ENCODE assay signal across 8 cellular contexts in the genomic region with DNA sequence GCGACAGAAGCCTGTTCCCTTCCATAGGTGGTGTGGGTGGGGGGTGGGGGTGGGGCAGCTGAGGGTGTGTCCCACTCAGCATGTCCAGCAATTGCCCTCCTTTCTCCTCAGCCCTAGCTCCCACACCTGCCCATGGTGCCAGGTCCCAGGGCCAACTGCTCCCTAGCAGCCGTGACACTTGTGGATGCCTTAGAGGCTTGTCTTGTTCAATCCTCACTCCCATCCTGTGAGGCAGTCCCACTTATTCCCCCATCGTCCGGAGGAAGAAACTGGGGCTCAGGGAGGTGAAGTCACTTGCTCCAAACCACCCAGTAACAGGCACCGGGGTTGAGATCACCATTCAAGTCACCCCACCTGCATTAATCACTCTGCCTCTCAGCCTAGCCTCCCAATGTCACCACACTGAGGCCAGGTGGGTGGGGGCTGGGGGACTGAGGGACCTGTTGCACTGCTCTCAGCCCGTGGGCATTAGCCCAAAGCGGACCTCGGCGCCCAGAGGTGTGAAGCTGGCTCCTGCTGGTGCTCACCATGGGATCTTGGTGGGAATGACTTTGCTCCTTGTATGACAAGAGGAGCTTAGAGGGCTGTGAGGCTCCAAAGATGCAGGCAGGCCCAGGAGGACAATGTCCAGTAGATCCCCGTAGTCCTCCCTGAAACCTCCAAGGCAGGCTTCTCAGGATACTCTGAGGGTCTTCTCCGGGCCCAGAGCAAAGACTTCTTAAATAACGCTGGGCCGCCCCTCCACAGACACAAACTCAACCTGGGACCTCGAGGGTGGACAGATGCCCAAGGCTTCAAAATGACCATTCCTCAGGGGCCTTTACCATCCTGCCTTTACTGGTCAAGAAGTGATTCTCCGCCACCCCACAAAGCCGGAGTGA. TPM values are rescaled to one million over a fixed set of nuclear protein-coding genes. Genes with fewer than 3 reads are reported as not detected.
DNase-seq lines count a peak whose midpoint lies in the region; ATAC-seq and TF ChIP-seq lines count a peak whose summit lies in the region.

No MANE protein-coding gene starts in this region.

- no peaks in the 10 kb centered on the region for H3K9me3 Mint-ChIP-seq in activated T-helper 17 cell treated with anti-CD3 and anti-CD28 coated beads, Interleukin-2, amount 50 U/mL, for 72 hours

- no peak for ATAC-seq in activated CD4-positive, CD25-positive, alpha-beta regulatory T cell treated with anti-CD3 and anti-CD28 coated beads, Interleukin-2, amount 50 U/mL, for 24 hours
- ATAC-seq in activated T-helper 17 cell treated with anti-CD3 and anti-CD28 coated beads, Interleukin-2, amount 50 U/mL, for 72 hours (replicated peaks), result no peak

- peaks cover 4% of the 10 kb centered on the region for H3K4me1 Mint-ChIP-seq in activated T-helper 17 cell treated with anti-CD3 and anti-CD28 coated beads, Interleukin-2, amount 50 U/mL, for 72 hours

- intact Hi-C loops in thyroid gland (cut with DNase I), result loop anchor here (5.0 kb wide), 1 partner anchor 75 kb away; the partner anchor contains the start of gene NISCH

- peak overlapping the region; percentile 69 for H3K4me3 Mint-ChIP-seq in activated T-helper 17 cell treated with anti-CD3 and anti-CD28 coated beads, Interleukin-2, amount 50 U/mL, for 72 hours

- H3K4me3 ChIP-seq in iPS-11a (ENCODE audit: low read depth, low read length), result peak overlapping the region; percentile 63
- H3K4me3 ChIP-seq in suprapubic skin, result peak overlapping the region; percentile 75
- H3K4me3 ChIP-seq in thyroid gland (replicated peaks in 1 of 3), result no peak overlapping the region

- no peak for TF ChIP-seq CTCF in suprapubic skin (IDR thresholded peaks at IDR 0.05)
- no peak for TF ChIP-seq CTCF in thyroid gland (IDR thresholded peaks at IDR 0.05)

- H3K27me3 Mint-ChIP-seq in activated T-helper 17 cell treated with anti-CD3 and anti-CD28 coated beads, Interleukin-2, amount 50 U/mL, for 72 hours, result no peaks in the 10 kb centered on the region

- H3K4me1 ChIP-seq in suprapubic skin, result peaks cover 66% of the 10 kb centered on the region
- H3K4me1 ChIP-seq in thyroid gland, result peaks cover 16 to 49% of the 10 kb centered on the region in 2 donors

- peaks cover 21% of the 10 kb centered on the region for H3K36me3 ChIP-seq in suprapubic skin
- H3K36me3 ChIP-seq in thyroid gland, result peaks cover 0 to 7% of the 10 kb centered on the region in 2 donors

- peak; percentile 29 for DNase-seq in activated CD4-positive, CD25-positive, alpha-beta regulatory T cell treated with anti-CD3 and anti-CD28 coated beads, Interleukin-2, amount 50 U/mL, for 72 hours
- DNase-seq in suprapubic skin (ENCODE audit: low spot score in 2 of 2), result peak; percentile 63 to 78
- no peak for DNase-seq in cerebellum (ENCODE audit: low spot score)
- no peak for DNase-seq in thyroid gland
- no peak for DNase-seq in NCI-H748 treated with DMSO at 0.1 percent for 48 hours (lab: John Stamatoyannopoulos, UW)

- no peak for TF ChIP-seq POLR2A in suprapubic skin (IDR thresholded peaks at IDR 0.05)
- TF ChIP-seq POLR2A in thyroid gland (IDR thresholded peaks at IDR 0.05), result no peak

- H3K9me3 ChIP-seq in suprapubic skin (no peaks in the 10 kb centered on the region), thyroid gland (no peaks in the 10 kb centered on the region)

- H3K27me3 ChIP-seq in suprapubic skin (no peaks in the 10 kb centered on the region), thyroid gland (no peaks in the 10 kb centered on the region)

- peaks cover 6% of the 10 kb centered on the region for H3K36me3 Mint-ChIP-seq in activated T-helper 17 cell treated with anti-CD3 and anti-CD28 coated beads, Interleukin-2, amount 50 U/mL, for 72 hours (ENCODE audit: low read depth)

- H3K27ac ChIP-seq in suprapubic skin, result peak overlapping the region; percentile 2
- H3K27ac ChIP-seq in thyroid gland, result peak overlapping the region in 1 of 3 donors; percentile 23

- 75% methylated on average over 13 of the region's 16 CpGs for WGBS in suprapubic skin
- WGBS in thyroid gland, 2 donors, result 89 to 91% methylated on average over 10 to 12 of the region's 16 CpGs

- H3K27ac Mint-ChIP-seq in activated T-helper 17 cell treated with anti-CD3 and anti-CD28 coated beads, Interleukin-2, amount 50 U/mL, for 72 hours, result no peak overlapping the region

- no peak for TF ChIP-seq EP300 in suprapubic skin (IDR thresholded peaks at IDR 0.05)

RNA-seq across cellular contexts. Expression of gene NT5DC2, which starts 1.8 kb away (rescaled TPM):
- total RNA-seq in activated T-helper 17 cell treated with anti-CD3 and anti-CD28 coated beads, Interleukin-2, amount 50 U/mL, for 72 hours, result 10 to 100 TPM; 23.3 to 54.7 TPM
- total RNA-seq in suprapubic skin, result 10 to 100 TPM; 51.8 to 68.7 (median 63.3) TPM
- total RNA-seq in cerebellum, result 39.0 TPM
- 10 to 100 TPM; 40.5 to 55.1 (median 45.0) TPM for total RNA-seq in thyroid gland

RNA-seq across cellular contexts. Expression of gene UQCC5, which starts 4.5 kb away (rescaled TPM):
- 10 to 100 TPM in 1 of 2 donors, 1 to 10 TPM in 1; 7.9 to 12.0 TPM for total RNA-seq in activated T-helper 17 cell treated with anti-CD3 and anti-CD28 coated beads, Interleukin-2, amount 50 U/mL, for 72 hours
- total RNA-seq in suprapubic skin (1 to 10 TPM in 2 of 4 donors, under 1 TPM in 2; 0.68 to 4.0 (median 1.2) TPM), cerebellum (4.5 TPM), thyroid gland (10 to 100 TPM in 2 of 4 donors, 1 to 10 TPM in 2; 4.8 to 34.3 (median 9.4) TPM)

RNA-seq across cellular contexts. Expression of gene STAB1, which starts 36.7 kb away (rescaled TPM):
- total RNA-seq in activated T-helper 17 cell treated with anti-CD3 and anti-CD28 coated beads, Interleukin-2, amount 50 U/mL, for 72 hours, result under 1 TPM; 0.19 to 0.26 TPM
- total RNA-seq in suprapubic skin, result 10 to 100 TPM in 2 of 4 donors, 1 to 10 TPM in 2; 5.3 to 21.1 (median 14.3) TPM
- total RNA-seq in cerebellum, result 19.8 TPM
- 100 to 1,000 TPM in 1 of 4 donors, 10 to 100 TPM in 3; 31.8 to 100 (median 67.4) TPM for total RNA-seq in thyroid gland

Comparison
In these comparisons a context has a peak if more than half of its experiments do, and no peak if none do; other contexts are left out.
1. DNase-seq: peak in activated CD4-positive, CD25-positive, alpha-beta regulatory T cell treated with anti-CD3 and anti-CD28 coated beads, Interleukin-2, amount 50 U/mL, for 72 hours (single experiment) and suprapubic skin (2 of 2); none in cerebellum (single experiment), thyroid gland (0 of 2) and NCI-H748 treated with DMSO at 0.1 percent for 48 hours (single experiment).
2. H3K4me3 ChIP-seq: peak in iPS-11a (single experiment) and suprapubic skin (single experiment); none in thyroid gland (0 of 3).
3. RNA of gene STAB1, which starts 36.7 kb away (total RNA-seq): 31.8 to 100 TPM in thyroid gland, 19.8 TPM in cerebellum (single experiment) and 5.3 to 21.1 TPM in suprapubic skin; 0.19 to 0.26 TPM in activated T-helper 17 cell treated with anti-CD3 and anti-CD28 coated beads, Interleukin-2, amount 50 U/mL, for 72 hours; every median in the first group is over 4 times any median in the second.